ENCODE assay signal across 16 cellular contexts in the genomic region with DNA sequence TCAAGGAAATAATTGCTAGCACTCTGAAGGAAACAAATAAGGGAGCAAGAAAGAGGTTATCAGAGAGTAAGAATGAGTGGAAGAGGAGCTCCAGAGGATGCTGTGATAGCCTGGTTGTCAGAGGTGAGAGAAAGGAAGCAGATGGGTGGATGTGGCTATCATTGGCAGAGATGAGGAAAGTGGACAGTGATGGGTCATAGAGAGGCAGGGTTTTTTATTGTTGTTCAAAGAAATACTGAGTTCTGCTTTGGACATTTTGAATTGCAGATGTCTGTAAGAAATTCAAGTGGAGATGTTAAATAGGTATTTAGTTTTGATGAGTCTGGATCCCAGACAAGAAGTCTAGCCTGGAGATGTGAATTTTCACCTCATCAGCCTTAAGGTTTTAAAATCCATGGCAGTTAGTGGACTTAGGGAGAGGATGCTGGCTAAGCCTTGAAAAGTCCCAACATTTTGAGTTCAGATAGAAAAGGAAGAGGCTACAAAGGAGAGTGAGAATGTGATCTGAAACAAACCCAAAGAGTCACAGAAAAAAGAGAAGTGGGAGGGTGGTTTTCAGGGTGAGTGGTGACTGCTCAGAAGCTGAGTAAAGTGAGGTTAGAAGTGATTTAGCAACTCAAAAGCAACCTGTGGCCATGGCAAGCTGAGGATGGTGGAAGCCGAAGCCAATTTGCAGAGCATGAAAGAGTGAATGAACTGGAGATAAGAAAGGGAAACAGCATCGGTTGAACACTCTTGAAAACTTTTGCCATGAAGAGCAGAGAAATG. TPM values are rescaled to one million over a fixed set of nuclear protein-coding genes. Genes with fewer than 3 reads are reported as not detected.
DNase-seq lines count a peak whose midpoint lies in the region; ATAC-seq, FAIRE-seq and TF ChIP-seq lines count a peak whose summit lies in the region.
"Had no signal": no experiment of that assay in that cellular context is flagged by ENCODE, and none has a peak within 500 bp of the region (broad histone marks: within the 10 kb centered on the region; RNA-seq: fewer than 3 reads in every experiment).

No MANE protein-coding gene starts in this region.

- no peak for TF ChIP-seq POLR2A in GM12891 (IDR thresholded peaks at IDR 0.05; ENCODE audit: low read depth, low read length)

- FAIRE-seq in GM12891 (lab: Jason Lieb, UNC), result peak; percentile 93
- FAIRE-seq: endometrium, HTR-8/SVneo had no signal

- CTCF ChIA-PET in activated CD4-positive, alpha-beta memory T cell treated with anti-CD3 and anti-CD28 coated beads for 36 hours (lab: Charles Lee), result no interaction called here

- no peaks in the 10 kb centered on the region for H3K36me3 Mint-ChIP-seq in glutamatergic neuron (ENCODE audit: unreplicated experiment)
- no peaks in the 10 kb centered on the region for H3K36me3 Mint-ChIP-seq in activated CD4-positive, alpha-beta memory T cell treated with anti-CD3 and anti-CD28 coated beads for 36 hours
- H3K36me3 Mint-ChIP-seq: naive thymus-derived CD4-positive, alpha-beta T cell had no signal

- no peak for TF ChIP-seq CTCF in glutamatergic neuron (IDR thresholded peaks at IDR 0.05; ENCODE audit: partially characterized antibody, unreplicated experiment)

- DNase-seq in GM12891 (ENCODE audit: insufficient read length, low spot score) (peak; percentile 24), glutamatergic neuron (no peak)
- DNase-seq in activated CD8-positive, alpha-beta memory T cell treated with anti-CD3 and anti-CD28 coated beads for 24 hours, result no peak
- no peak for DNase-seq in activated CD4-positive, alpha-beta memory T cell treated with anti-CD3 and anti-CD28 coated beads for 36 hours
- no peak for DNase-seq in activated CD4-positive, alpha-beta T cell treated with anti-CD3 and anti-CD28 coated beads, Interleukin-2, amount 50 U/mL, for 4 hours
- DNase-seq: activated CD4-positive, alpha-beta memory T cell treated with anti-CD3 and anti-CD28 coated beads, Interleukin-2, amount 10 ng/mL, durations not matched to agents 7 days and 5 days; adrenal gland; naive thymus-derived CD4-positive, alpha-beta T cell; NCI-H1436 treated with DMSO at 0.1 percent for 48 hours; SHP77 had no signal

- no peak overlapping the region for H3K4me3 Mint-ChIP-seq in glutamatergic neuron (ENCODE audit: unreplicated experiment)
- no peak overlapping the region for H3K4me3 Mint-ChIP-seq in activated CD4-positive, alpha-beta memory T cell treated with anti-CD3 and anti-CD28 coated beads for 36 hours
- H3K4me3 Mint-ChIP-seq: activated CD4-positive, alpha-beta memory T cell treated with anti-CD3 and anti-CD28 coated beads, Interleukin-2, amount 10 ng/mL, durations not matched to agents 7 days and 5 days; naive thymus-derived CD4-positive, alpha-beta T cell; stimulated activated naive CD8-positive, alpha-beta T cell treated with anti-CD3 and anti-CD28 coated beads, Interleukin-15, Interleukin-2, amounts not matched to agents 100 ng/mL and 50 ng/mL, for 24 hours had no signal

- no peaks in the 10 kb centered on the region for H3K9me3 Mint-ChIP-seq in glutamatergic neuron (ENCODE audit: unreplicated experiment)
- no peaks in the 10 kb centered on the region for H3K9me3 Mint-ChIP-seq in activated CD4-positive, alpha-beta memory T cell treated with anti-CD3 and anti-CD28 coated beads for 36 hours
- H3K9me3 Mint-ChIP-seq: activated CD4-positive, alpha-beta memory T cell treated with anti-CD3 and anti-CD28 coated beads, Interleukin-2, amount 10 ng/mL, durations not matched to agents 7 days and 5 days; stimulated activated naive CD8-positive, alpha-beta T cell treated with anti-CD3 and anti-CD28 coated beads, Interleukin-15, Interleukin-2, amounts not matched to agents 100 ng/mL and 50 ng/mL, for 24 hours had no signal

- peaks cover 6% of the 10 kb centered on the region for H3K4me1 Mint-ChIP-seq in glutamatergic neuron (ENCODE audit: low read depth, unreplicated experiment)
- H3K4me1 Mint-ChIP-seq in activated CD4-positive, alpha-beta memory T cell treated with anti-CD3 and anti-CD28 coated beads for 36 hours (ENCODE audit: low read depth), result no peaks in the 10 kb centered on the region
- H3K4me1 Mint-ChIP-seq: activated CD4-positive, alpha-beta memory T cell treated with anti-CD3 and anti-CD28 coated beads, Interleukin-2, amount 10 ng/mL, durations not matched to agents 7 days and 5 days had no signal

- intact Hi-C loops in activated CD4-positive, alpha-beta memory T cell treated with anti-CD3 and anti-CD28 coated beads for 36 hours (cut with micrococcal nuclease), result loop anchor here (10.0 kb wide), 1 partner anchor 91 kb away; no protein-coding TSS in a partner anchor

- ATAC-seq in GM19395 (IDR thresholded peaks at IDR 0.05; ENCODE audit: unreplicated experiment) (peak; percentile 95), HG02852 (IDR thresholded peaks at IDR 0.05; ENCODE audit: unreplicated experiment) (peak; percentile 97), HG03558 (IDR thresholded peaks at IDR 0.05; ENCODE audit: extremely low read depth, unreplicated experiment) (peak; percentile 92)
- ATAC-seq: naive thymus-derived CD4-positive, alpha-beta T cell had no signal

- POLR2A ChIA-PET in activated CD4-positive, alpha-beta memory T cell treated with anti-CD3 and anti-CD28 coated beads for 36 hours (lab: Charles Lee), result no interaction called here

- no peaks in the 10 kb centered on the region for H3K27me3 Mint-ChIP-seq in glutamatergic neuron (ENCODE audit: unreplicated experiment)
- H3K27me3 Mint-ChIP-seq in activated CD4-positive, alpha-beta memory T cell treated with anti-CD3 and anti-CD28 coated beads for 36 hours, result no peaks in the 10 kb centered on the region
- H3K27me3 Mint-ChIP-seq: stimulated activated naive CD8-positive, alpha-beta T cell treated with anti-CD3 and anti-CD28 coated beads, Interleukin-15, Interleukin-2, amounts not matched to agents 100 ng/mL and 50 ng/mL, for 24 hours had no signal

- H3K27ac Mint-ChIP-seq in glutamatergic neuron (ENCODE audit: unreplicated experiment), result no peak overlapping the region
- no peak overlapping the region for H3K27ac Mint-ChIP-seq in activated CD4-positive, alpha-beta memory T cell treated with anti-CD3 and anti-CD28 coated beads for 36 hours
- H3K27ac Mint-ChIP-seq: activated CD4-positive, alpha-beta memory T cell treated with anti-CD3 and anti-CD28 coated beads, Interleukin-2, amount 10 ng/mL, durations not matched to agents 7 days and 5 days; naive thymus-derived CD4-positive, alpha-beta T cell; stimulated activated naive CD8-positive, alpha-beta T cell treated with anti-CD3 and anti-CD28 coated beads, Interleukin-15, Interleukin-2, amounts not matched to agents 100 ng/mL and 50 ng/mL, for 24 hours had no signal

TF ChIP-seq in GM12891, 5 proteins besides CTCF, POLR2A, EP300 and RAD21:
- TF ChIP-seq TAF1 (IDR thresholded peaks at IDR 0.05; ENCODE audit: low read depth, low read length) (no peak), SPI1 (IDR thresholded peaks at IDR 0.05; ENCODE audit: low read depth, low read length) (peak; percentile 98), PAX5 (IDR thresholded peaks at IDR 0.05; ENCODE audit: insufficient read depth, low read length, severe bottlenecking) (no peak), POU2F2 (IDR thresholded peaks at IDR 0.05; ENCODE audit: low read depth, low read length) (no peak), POLR2AphosphoS5 (IDR thresholded peaks at IDR 0.05; ENCODE audit: low read depth, low read length) (no peak)
TF ChIP-seq in GM12891: peak in this region for 1.

RNA-seq across cellular contexts. Expression of a gene that starts 50.4 kb away (rescaled TPM):
- not detected for polyA plus RNA-seq in GM12891 (2012; ENCODE audit: low read depth, missing spikeins)
- total RNA-seq in glutamatergic neuron (ENCODE audit: unreplicated experiment), result 5.7 TPM
- not detected for total RNA-seq in activated CD4-positive, alpha-beta memory T cell treated with anti-CD3 and anti-CD28 coated beads for 36 hours
- total RNA-seq: activated CD4-positive, alpha-beta memory T cell treated with anti-CD3 and anti-CD28 coated beads, Interleukin-2, amount 10 ng/mL, durations not matched to agents 7 days and 5 days; naive thymus-derived CD4-positive, alpha-beta T cell had no signal
- polyA plus RNA-seq: naive thymus-derived CD4-positive, alpha-beta T cell had no signal
